ENCODE assay signal across 16 cellular contexts in the genomic region with DNA sequence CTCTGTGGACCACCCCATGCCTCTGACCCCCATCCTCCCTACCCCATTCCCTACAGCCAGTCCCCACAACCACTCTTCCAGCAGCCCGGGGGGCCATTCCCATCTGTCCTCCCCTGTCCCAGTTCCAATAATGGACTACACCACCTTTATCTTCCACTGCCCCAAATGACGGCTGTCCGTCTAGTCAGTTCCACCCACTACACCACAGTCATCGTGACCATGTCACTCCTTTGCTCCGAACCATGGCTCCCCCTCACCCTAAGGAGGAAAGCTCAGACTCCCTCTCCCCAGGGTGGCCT. TPM values are rescaled to one million over a fixed set of nuclear protein-coding genes. Genes with fewer than 3 reads are reported as not detected.
DNase-seq lines count a peak whose midpoint lies in the region; ATAC-seq, FAIRE-seq and TF ChIP-seq lines count a peak whose summit lies in the region.
"Had no signal": no experiment of that assay in that cellular context is flagged by ENCODE, and none has a peak within 500 bp of the region (broad histone marks: within the 10 kb centered on the region; RNA-seq: fewer than 3 reads in every experiment).

No MANE protein-coding gene starts in this region.

- POLR2A ChIA-PET in HepG2 (lab: Yijun Ruan, JAX) = interaction anchor here (0.9 to 2.2 kb wide), 4 partner anchors 9 to 39 kb away, joined by 3 to 13 read pairs (median 6); a partner anchor contains a TSS

- H3K9ac ChIP-seq in BLaER1 = 0 out of 2 replicates have a peak overlapping the region, but pooled peaks have one; percentile 7
- no peak overlapping the region for H3K9ac ChIP-seq in HepG2 (ENCODE audit: insufficient read depth, low read depth, low read length)

- H3K4me1 ChIP-seq in BLaER1 (peaks cover 45% of the 10 kb centered on the region), HepG2 (ENCODE audit: insufficient read depth, low read length) (peaks cover 66% of the 10 kb centered on the region)

- H3K4me3 Mint-ChIP-seq in activated T-helper 2 cell treated with anti-CD3 and anti-CD28 coated beads, Interferon-gamma antibody, Interleukin-2, Interleukin-4, amounts not matched to agents 10 μg/mL and 5 μg/mL and 100 μg/mL, durations not matched to agents 14 hours and 24 hours and 36 hours (ENCODE audit: low read depth) = no peak overlapping the region

- peak overlapping the region; percentile 5 for H3K27ac Mint-ChIP-seq in activated T-helper 2 cell treated with anti-CD3 and anti-CD28 coated beads, Interferon-gamma antibody, Interleukin-2, Interleukin-4, amounts not matched to agents 10 μg/mL and 5 μg/mL and 100 μg/mL, durations not matched to agents 14 hours and 24 hours and 36 hours

- H3K27me3 ChIP-seq in BLaER1 (no peaks in the 10 kb centered on the region), HepG2 (ENCODE audit: control insufficient read depth in 1 of 2, insufficient read depth in 2 of 2, low read length in 2 of 2) (peaks cover 0 to 2% of the 10 kb centered on the region in 2 experiments; a peak in 1 of 5 replicates), dorsolateral prefrontal cortex (no peaks in the 10 kb centered on the region)
- H3K27me3 ChIP-seq: stomach had no signal

- intact Hi-C loops in activated T-helper 2 cell treated with anti-CD3 and anti-CD28 coated beads, Interferon-gamma antibody, Interleukin-2, Interleukin-4, amounts not matched to agents 10 μg/mL and 5 μg/mL and 100 μg/mL, durations not matched to agents 14 hours and 24 hours and 36 hours (cut with micrococcal nuclease) = loop anchor here (1.0 kb wide), 1 partner anchor 33 kb away; no protein-coding TSS in a partner anchor
- intact Hi-C loops in HepG2 (cut with micrococcal nuclease; ENCODE audit: unreplicated experiment) (loop anchor here (1.0 to 10.0 kb wide), 4 partner anchors 29 to 259 kb away; a partner anchor contains a TSS), dorsolateral prefrontal cortex (cut with DNase I) (loop anchor here in 1 of 2 donors (10.0 kb wide), 2 partner anchors 49 to 129 kb away; a partner anchor contains a TSS)

- no peak for TF ChIP-seq EP300 in HepG2 (IDR thresholded peaks at IDR 0.05; ENCODE audit: low read depth in 2 of 2, low read length in 2 of 2)
- TF ChIP-seq EP300 in HepG2 (CRISPR knock-in tag; IDR thresholded peaks at IDR 0.05; ENCODE audit: borderline replicate concordance) = no peak

- no TSS peak for BruUV-seq in HepG2 (replicated peaks; lab: Mats Ljungman, UMichigan)

- H4K20me1 ChIP-seq in BLaER1 = 0 out of 2 replicates have a peak, but pooled peaks cover 9% of the 10 kb centered on the region
- no peaks in the 10 kb centered on the region for H4K20me1 ChIP-seq in HepG2 (ENCODE audit: insufficient read depth, low read length)

- FAIRE-seq in HepG2 (lab: Jason Lieb, UNC) (no peak), H54 (lab: Jason Lieb, UNC) (no peak)
- FAIRE-seq: urothelium cell line had no signal

- H3K36me3 Mint-ChIP-seq in activated T-helper 2 cell treated with anti-CD3 and anti-CD28 coated beads, Interferon-gamma antibody, Interleukin-2, Interleukin-4, amounts not matched to agents 10 μg/mL and 5 μg/mL and 100 μg/mL, durations not matched to agents 14 hours and 24 hours and 36 hours (ENCODE audit: low read depth) = peaks cover 13% of the 10 kb centered on the region

- TF ChIP-seq POLR2A in HepG2 (IDR thresholded peaks at IDR 0.05; ENCODE audit: insufficient read depth in 1 of 2, low read depth in 2 of 2, low read length in 2 of 2) = no peak
- TF ChIP-seq POLR2A in H54 (IDR thresholded peaks at IDR 0.05; ENCODE audit: low read depth, low read length) = no peak

- TF ChIP-seq CTCF in HepG2 (CRISPR knock-in tag; IDR thresholded peaks at IDR 0.05) (no peak), dorsolateral prefrontal cortex (IDR thresholded peaks at IDR 0.05 in 54 of 56, conservative IDR thresholded peaks at IDR 0.05 in 2 of 56; ENCODE audit: low read depth in 1 of 56, partially characterized antibody in 56 of 56) (no peak)

- H3K27me3 Mint-ChIP-seq in activated T-helper 2 cell treated with anti-CD3 and anti-CD28 coated beads, Interferon-gamma antibody, Interleukin-2, Interleukin-4, amounts not matched to agents 10 μg/mL and 5 μg/mL and 100 μg/mL, durations not matched to agents 14 hours and 24 hours and 36 hours (ENCODE audit: low read depth) = no peaks in the 10 kb centered on the region

- no peaks in the 10 kb centered on the region for H3K9me3 Mint-ChIP-seq in activated T-helper 2 cell treated with anti-CD3 and anti-CD28 coated beads, Interferon-gamma antibody, Interleukin-2, Interleukin-4, amounts not matched to agents 10 μg/mL and 5 μg/mL and 100 μg/mL, durations not matched to agents 14 hours and 24 hours and 36 hours

- CTCF ChIA-PET in HepG2 (lab: Yijun Ruan, JAX; ENCODE audit: low intra/inter-chr PET ratio, low total read pairs) = interaction anchor here (0.7 to 3.3 kb wide), 10 partner anchors 14 to 290 kb away, joined by 3 to 37 read pairs (median 8); a partner anchor contains a TSS

- H3K4me1 Mint-ChIP-seq in activated T-helper 2 cell treated with anti-CD3 and anti-CD28 coated beads, Interferon-gamma antibody, Interleukin-2, Interleukin-4, amounts not matched to agents 10 μg/mL and 5 μg/mL and 100 μg/mL, durations not matched to agents 14 hours and 24 hours and 36 hours (ENCODE audit: low read depth) = peaks cover 9% of the 10 kb centered on the region

- H3K4me2 ChIP-seq in BLaER1 = peak overlapping the region; percentile 65
- H3K4me2 ChIP-seq in HepG2 (ENCODE audit: low read depth, low read length) = peak overlapping the region; percentile 34; the same call in 1 of the 2 replicates

- no peaks in the 10 kb centered on the region for H3K79me2 ChIP-seq in HepG2 (ENCODE audit: insufficient read depth, low read length)

- peaks cover 6% of the 10 kb centered on the region for H3K36me3 ChIP-seq in BLaER1
- no peaks in the 10 kb centered on the region; a peak in 1 of 5 replicates for H3K36me3 ChIP-seq in HepG2 (replicated peaks in 1 of 2; ENCODE audit: control insufficient read depth in 1 of 2, insufficient read depth in 2 of 2, low read length in 2 of 2)

- H3K27ac ChIP-seq in BLaER1 (0 out of 2 replicates have a peak overlapping the region, but pooled peaks have one; percentile 10), HepG2 (ENCODE audit: extremely low read length, insufficient read depth, low read length) (no peak overlapping the region), dorsolateral prefrontal cortex (peak overlapping the region in 11 of 59 donors; percentile 0 to 66 (median 22))
- H3K27ac ChIP-seq: HL-60, stomach had no signal

- in situ Hi-C loops in HepG2 (cut with HindIII; ENCODE audit: extremely low pct_ligation_motif_present, low pct_unique_long_range_greater_than_20kb) = no loop called here

- H3K9me3 ChIP-seq in BLaER1 (no peaks in the 10 kb centered on the region), HepG2 (ENCODE audit: low read length) (no peaks in the 10 kb centered on the region)
- H3K9me3 ChIP-seq: mucosa of descending colon, stomach had no signal

- H3K4me3 ChIP-seq in BLaER1 = no peak overlapping the region
- no peak overlapping the region for H3K4me3 ChIP-seq in HepG2 (replicated peaks in 1 of 3; ENCODE audit: insufficient read depth in 1 of 3, low read depth in 2 of 3, low read length in 3 of 3)
- H3K4me3 ChIP-seq in dorsolateral prefrontal cortex = no peak overlapping the region
- H3K4me3 ChIP-seq: mucosa of descending colon, stomach had no signal

- no peak; the same call in 2 of the 3 replicates for ATAC-seq in HepG2

- 69% methylated on average over 5 of the region's 5 CpGs for WGBS in HepG2 (ENCODE audit: low lambda C conversion rate)

- no peak overlapping the region for H2AFZ ChIP-seq in HepG2 (ENCODE audit: low read length)

- no peak for TF ChIP-seq RAD21 in HepG2 (CRISPR knock-in tag; IDR thresholded peaks at IDR 0.05)

- no peak for DNase-seq in activated T-helper 2 cell treated with anti-CD3 and anti-CD28 coated beads, Interferon-gamma antibody, Interleukin-2, Interleukin-4, amounts not matched to agents 10 μg/mL and 5 μg/mL and 100 μg/mL, durations not matched to agents 14 hours and 24 hours and 36 hours (ENCODE audit: low spot score)
- DNase-seq in HepG2 (ENCODE audit: low spot score) (no peak), NCI-H345 (lab: John Stamatoyannopoulos, UW) (no peak), H54 (ENCODE audit: insufficient read length, low spot score) (no peak), dorsolateral prefrontal cortex (no peak)
- DNase-seq: activated CD4-positive, CD25-positive, alpha-beta regulatory T cell treated with anti-CD3 and anti-CD28 coated beads, Interleukin-2, amount 50 U/mL, for 72 hours; GOT3; NCI-H1048 had no signal

RNA-seq across cellular contexts. Expression of a gene that starts 15.3 kb away (rescaled TPM):
- total RNA-seq in activated T-helper 2 cell treated with anti-CD3 and anti-CD28 coated beads, Interferon-gamma antibody, Interleukin-2, Interleukin-4, amounts not matched to agents 10 μg/mL and 5 μg/mL and 100 μg/mL, durations not matched to agents 14 hours and 24 hours and 36 hours = 40.6 and 40.7 TPM in 2 replicates
- total RNA-seq in HepG2 (2016; rRNA removed; fragmentation: Illumina TruSeq; extraction: Trizol) (15.8 and 38.2 TPM in 2 replicates), dorsolateral prefrontal cortex (10 to 100 TPM; 18.3 to 46.8 (median 28.7) TPM)
- total RNA-seq in HepG2 (2016; cell fraction: cytosol; rRNA removed; fragmentation: Illumina TruSeq; extraction: Trizol; ENCODE audit: low read depth) = 1.8 and 2.5 TPM in 2 replicates
- total RNA-seq in HepG2 (2016; cell fraction: insoluble cytoplasmic fraction; rRNA removed; fragmentation: Illumina TruSeq; extraction: Trizol) = 16.2 and 31.7 TPM in 2 replicates
- 8.4 and 10.1 TPM in 2 replicates for total RNA-seq in HepG2 (2016; cell fraction: membrane; rRNA removed; fragmentation: Illumina TruSeq; extraction: Trizol)
- total RNA-seq in HepG2 (2016; cell fraction: nucleus; rRNA removed; fragmentation: Illumina TruSeq; extraction: Trizol) = 17.0 and 17.2 TPM in 2 replicates
- 12.2 and 12.8 TPM in 2 replicates for polyA plus RNA-seq in HepG2 (2011; rRNA removed)
- polyA plus RNA-seq in HepG2 (2011; cell fraction: cytosol; rRNA removed) = 8.3 and 11.7 TPM in 2 replicates
- polyA plus RNA-seq in HepG2 (2011; cell fraction: nucleus; rRNA removed) = 10.2 and 12.4 TPM in 2 replicates
- polyA plus RNA-seq in HepG2 (2012) = 7.7 and 9.5 TPM in 2 replicates
- 0.66 and 1.1 TPM in 2 replicates for polyA plus RNA-seq in HepG2 (2016; cell fraction: cytosol; fragmentation: Illumina TruSeq; extraction: Trizol; ENCODE audit: low read depth)
- 17.5 and 18.0 TPM in 2 replicates for polyA plus RNA-seq in HepG2 (2016; cell fraction: insoluble cytoplasmic fraction; fragmentation: Illumina TruSeq; extraction: Trizol; ENCODE audit: low read depth)
- polyA plus RNA-seq in HepG2 (2016; cell fraction: membrane; fragmentation: Illumina TruSeq; extraction: Trizol; ENCODE audit: low read depth) = 2.9 and 3.2 TPM in 2 replicates
- polyA plus RNA-seq in HepG2 (2016; cell fraction: nucleus; fragmentation: Illumina TruSeq; extraction: Trizol; ENCODE audit: insufficient read depth, low read depth) = 19.4 and 23.4 TPM in 2 replicates
- 46.5 and 49.0 TPM in 2 replicates for polyA minus RNA-seq in HepG2 (2011; rRNA and poly(A)+ RNA removed; ENCODE audit: low replicate concordance)
- polyA minus RNA-seq in HepG2 (2011; cell fraction: cytosol; rRNA and poly(A)+ RNA removed) = 10.5 and 12.8 TPM in 2 replicates
- polyA minus RNA-seq in HepG2 (2011; cell fraction: nucleus; rRNA and poly(A)+ RNA removed) = 10.0 and 15.5 TPM in 2 replicates

RNA-seq across cellular contexts. Expression of a gene that starts 23.0 kb away (rescaled TPM):
- not detected in 2 replicates for total RNA-seq in activated T-helper 2 cell treated with anti-CD3 and anti-CD28 coated beads, Interferon-gamma antibody, Interleukin-2, Interleukin-4, amounts not matched to agents 10 μg/mL and 5 μg/mL and 100 μg/mL, durations not matched to agents 14 hours and 24 hours and 36 hours
- total RNA-seq in HepG2 (2016; rRNA removed; fragmentation: Illumina TruSeq; extraction: Trizol) (3.2 and 3.9 TPM in 2 replicates), dorsolateral prefrontal cortex (under 1 TPM in 1 of 120 experiments, not detected in 119; 0.60 TPM)
- total RNA-seq in HepG2 (2016; cell fraction: cytosol; rRNA removed; fragmentation: Illumina TruSeq; extraction: Trizol; ENCODE audit: low read depth) = 0.30 and 0.53 TPM in 2 replicates
- total RNA-seq in HepG2 (2016; cell fraction: insoluble cytoplasmic fraction; rRNA removed; fragmentation: Illumina TruSeq; extraction: Trizol) = 1.7 and 4.2 TPM in 2 replicates
- total RNA-seq in HepG2 (2016; cell fraction: membrane; rRNA removed; fragmentation: Illumina TruSeq; extraction: Trizol) = 0.96 and 1.3 TPM in 2 replicates
- total RNA-seq in HepG2 (2016; cell fraction: nucleus; rRNA removed; fragmentation: Illumina TruSeq; extraction: Trizol) = 3.7 and 4.8 TPM in 2 replicates
- polyA plus RNA-seq in HepG2 (2011; rRNA removed) = 2.7 and 5.3 TPM in 2 replicates
- 2.4 and 2.7 TPM in 2 replicates for polyA plus RNA-seq in HepG2 (2011; cell fraction: cytosol; rRNA removed)
- 16.0 and 18.1 TPM in 2 replicates for polyA plus RNA-seq in HepG2 (2011; cell fraction: nucleus; rRNA removed)
- polyA plus RNA-seq in HepG2 (2012) = 4.3 and 7.8 TPM in 2 replicates
- 0.38 and 0.63 TPM in 2 replicates for polyA plus RNA-seq in HepG2 (2016; cell fraction: cytosol; fragmentation: Illumina TruSeq; extraction: Trizol; ENCODE audit: low read depth)
- polyA plus RNA-seq in HepG2 (2016; cell fraction: insoluble cytoplasmic fraction; fragmentation: Illumina TruSeq; extraction: Trizol; ENCODE audit: low read depth) = 1.7 and 2.0 TPM in 2 replicates
- polyA plus RNA-seq in HepG2 (2016; cell fraction: membrane; fragmentation: Illumina TruSeq; extraction: Trizol; ENCODE audit: low read depth) = 1.2 TPM in 2 replicates
- 7.5 and 8.9 TPM in 2 replicates for polyA plus RNA-seq in HepG2 (2016; cell fraction: nucleus; fragmentation: Illumina TruSeq; extraction: Trizol; ENCODE audit: insufficient read depth, low read depth)
- polyA minus RNA-seq in HepG2 (2011; rRNA and poly(A)+ RNA removed; ENCODE audit: low replicate concordance) = 0.23 and 7.1 TPM in 2 replicates
- polyA minus RNA-seq in HepG2 (2011; cell fraction: cytosol; rRNA and poly(A)+ RNA removed) = 1.1 and 2.2 TPM in 2 replicates
- polyA minus RNA-seq in HepG2 (2011; cell fraction: nucleus; rRNA and poly(A)+ RNA removed) = 2.7 and 3.3 TPM in 2 replicates
- total RNA-seq: activated CD8-positive, alpha-beta memory T cell treated with anti-CD3 and anti-CD28 coated beads for 36 hours; occipital lobe; SK-MEL-5 had no signal

RNA-seq across cellular contexts. Expression of a gene that starts 29.7 kb away (rescaled TPM):
- 1.2 and 1.8 TPM in 2 replicates for total RNA-seq in activated T-helper 2 cell treated with anti-CD3 and anti-CD28 coated beads, Interferon-gamma antibody, Interleukin-2, Interleukin-4, amounts not matched to agents 10 μg/mL and 5 μg/mL and 100 μg/mL, durations not matched to agents 14 hours and 24 hours and 36 hours
- 0.80 and 1.0 TPM in 2 replicates for total RNA-seq in HepG2 (2016; rRNA removed; fragmentation: Illumina TruSeq; extraction: Trizol)
- not detected in 2 replicates for total RNA-seq in HepG2 (2016; cell fraction: cytosol; rRNA removed; fragmentation: Illumina TruSeq; extraction: Trizol; ENCODE audit: low read depth)
- 0.49 and 1.3 TPM in 2 replicates for total RNA-seq in HepG2 (2016; cell fraction: insoluble cytoplasmic fraction; rRNA removed; fragmentation: Illumina TruSeq; extraction: Trizol)
- 0.21 and 0.34 TPM in 2 replicates for total RNA-seq in HepG2 (2016; cell fraction: membrane; rRNA removed; fragmentation: Illumina TruSeq; extraction: Trizol)
- total RNA-seq in HepG2 (2016; cell fraction: nucleus; rRNA removed; fragmentation: Illumina TruSeq; extraction: Trizol) = 0.68 and 0.75 TPM in 2 replicates
- 1.1 TPM in 2 replicates for polyA plus RNA-seq in HepG2 (2011; rRNA removed)
- 0.95 and 1.5 TPM in 2 replicates for polyA plus RNA-seq in HepG2 (2011; cell fraction: cytosol; rRNA removed)
- 2.5 and 3.2 TPM in 2 replicates for polyA plus RNA-seq in HepG2 (2011; cell fraction: nucleus; rRNA removed)
- polyA plus RNA-seq in HepG2 (2012) = 0.30 and 0.93 TPM in 2 replicates
- 0.19 and 0.25 TPM in 2 replicates for polyA plus RNA-seq in HepG2 (2016; cell fraction: cytosol; fragmentation: Illumina TruSeq; extraction: Trizol; ENCODE audit: low read depth)
- 0.72 and 1.1 TPM in 2 replicates for polyA plus RNA-seq in HepG2 (2016; cell fraction: insoluble cytoplasmic fraction; fragmentation: Illumina TruSeq; extraction: Trizol; ENCODE audit: low read depth)
- 0.26 and 0.29 TPM in 2 replicates for polyA plus RNA-seq in HepG2 (2016; cell fraction: membrane; fragmentation: Illumina TruSeq; extraction: Trizol; ENCODE audit: low read depth)
- 1.2 and 1.5 TPM in 2 replicates for polyA plus RNA-seq in HepG2 (2016; cell fraction: nucleus; fragmentation: Illumina TruSeq; extraction: Trizol; ENCODE audit: insufficient read depth, low read depth)
- polyA minus RNA-seq in HepG2 (2011; rRNA and poly(A)+ RNA removed; ENCODE audit: low replicate concordance) = 0.16 and 1.7 TPM in 2 replicates
- polyA minus RNA-seq in HepG2 (2011; cell fraction: cytosol; rRNA and poly(A)+ RNA removed) = 1.1 TPM in 1 of 2 replicates, not detected in the other
- 0.37 and 0.90 TPM in 2 replicates for polyA minus RNA-seq in HepG2 (2011; cell fraction: nucleus; rRNA and poly(A)+ RNA removed)
- total RNA-seq in dorsolateral prefrontal cortex = 10 to 100 TPM in 2 of 120 experiments, 1 to 10 TPM in 108, under 1 TPM in 10; 0.55 to 13.8 (median 2.0) TPM
- total RNA-seq: SK-MEL-5 had no signal

RNA-seq across cellular contexts. Expression of a gene that starts 38.6 kb away (rescaled TPM):
- 161 and 165 TPM in 2 replicates for total RNA-seq in activated T-helper 2 cell treated with anti-CD3 and anti-CD28 coated beads, Interferon-gamma antibody, Interleukin-2, Interleukin-4, amounts not matched to agents 10 μg/mL and 5 μg/mL and 100 μg/mL, durations not matched to agents 14 hours and 24 hours and 36 hours
- total RNA-seq in HepG2 (2016; rRNA removed; fragmentation: Illumina TruSeq; extraction: Trizol) = 157 and 174 TPM in 2 replicates
- 112 and 125 TPM in 2 replicates for total RNA-seq in HepG2 (2016; cell fraction: cytosol; rRNA removed; fragmentation: Illumina TruSeq; extraction: Trizol; ENCODE audit: low read depth)
- total RNA-seq in HepG2 (2016; cell fraction: insoluble cytoplasmic fraction; rRNA removed; fragmentation: Illumina TruSeq; extraction: Trizol) = 157 and 172 TPM in 2 replicates
- total RNA-seq in HepG2 (2016; cell fraction: membrane; rRNA removed; fragmentation: Illumina TruSeq; extraction: Trizol) = 121 and 136 TPM in 2 replicates
- total RNA-seq in HepG2 (2016; cell fraction: nucleus; rRNA removed; fragmentation: Illumina TruSeq; extraction: Trizol) = 52.6 and 58.0 TPM in 2 replicates
- 293 and 323 TPM in 2 replicates for polyA plus RNA-seq in HepG2 (2011; rRNA removed)
- polyA plus RNA-seq in HepG2 (2011; cell fraction: cytosol; rRNA removed) = 297 and 385 TPM in 2 replicates
- 155 and 174 TPM in 2 replicates for polyA plus RNA-seq in HepG2 (2011; cell fraction: nucleus; rRNA removed)
- 123 and 148 TPM in 2 replicates for polyA plus RNA-seq in HepG2 (2012)
- 115 and 148 TPM in 2 replicates for polyA plus RNA-seq in HepG2 (2016; cell fraction: cytosol; fragmentation: Illumina TruSeq; extraction: Trizol; ENCODE audit: low read depth)
- 172 and 184 TPM in 2 replicates for polyA plus RNA-seq in HepG2 (2016; cell fraction: insoluble cytoplasmic fraction; fragmentation: Illumina TruSeq; extraction: Trizol; ENCODE audit: low read depth)
- 126 and 141 TPM in 2 replicates for polyA plus RNA-seq in HepG2 (2016; cell fraction: membrane; fragmentation: Illumina TruSeq; extraction: Trizol; ENCODE audit: low read depth)
- polyA plus RNA-seq in HepG2 (2016; cell fraction: nucleus; fragmentation: Illumina TruSeq; extraction: Trizol; ENCODE audit: insufficient read depth, low read depth) = 111 and 112 TPM in 2 replicates
- polyA minus RNA-seq in HepG2 (2011; rRNA and poly(A)+ RNA removed; ENCODE audit: low replicate concordance) = 172 and 255 TPM in 2 replicates
- polyA minus RNA-seq in HepG2 (2011; cell fraction: cytosol; rRNA and poly(A)+ RNA removed) = 61.5 and 83.0 TPM in 2 replicates
- polyA minus RNA-seq in HepG2 (2011; cell fraction: nucleus; rRNA and poly(A)+ RNA removed) = 19.1 and 27.6 TPM in 2 replicates
- 10 to 100 TPM; 52.1 to 95.9 (median 74.6) TPM for total RNA-seq in dorsolateral prefrontal cortex

RNA-seq across cellular contexts. Expression of a gene that starts 39.7 kb away (rescaled TPM):
- 35.3 and 36.8 TPM in 2 replicates for total RNA-seq in activated T-helper 2 cell treated with anti-CD3 and anti-CD28 coated beads, Interferon-gamma antibody, Interleukin-2, Interleukin-4, amounts not matched to agents 10 μg/mL and 5 μg/mL and 100 μg/mL, durations not matched to agents 14 hours and 24 hours and 36 hours
- 35.1 and 63.8 TPM in 2 replicates for total RNA-seq in HepG2 (2016; rRNA removed; fragmentation: Illumina TruSeq; extraction: Trizol)
- 12.7 and 15.0 TPM in 2 replicates for total RNA-seq in HepG2 (2016; cell fraction: cytosol; rRNA removed; fragmentation: Illumina TruSeq; extraction: Trizol; ENCODE audit: low read depth)
- 29.8 and 64.2 TPM in 2 replicates for total RNA-seq in HepG2 (2016; cell fraction: insoluble cytoplasmic fraction; rRNA removed; fragmentation: Illumina TruSeq; extraction: Trizol)
- total RNA-seq in HepG2 (2016; cell fraction: membrane; rRNA removed; fragmentation: Illumina TruSeq; extraction: Trizol) = 28.1 and 29.2 TPM in 2 replicates
- total RNA-seq in HepG2 (2016; cell fraction: nucleus; rRNA removed; fragmentation: Illumina TruSeq; extraction: Trizol) = 66.6 and 67.9 TPM in 2 replicates
- polyA plus RNA-seq in HepG2 (2011; rRNA removed) = 50.6 and 69.7 TPM in 2 replicates
- 53.6 and 111 TPM in 2 replicates for polyA plus RNA-seq in HepG2 (2011; cell fraction: cytosol; rRNA removed)
- 91.0 and 105 TPM in 2 replicates for polyA plus RNA-seq in HepG2 (2011; cell fraction: nucleus; rRNA removed)
- 35.0 and 38.8 TPM in 2 replicates for polyA plus RNA-seq in HepG2 (2012)
- 8.2 and 8.4 TPM in 2 replicates for polyA plus RNA-seq in HepG2 (2016; cell fraction: cytosol; fragmentation: Illumina TruSeq; extraction: Trizol; ENCODE audit: low read depth)
- 34.3 and 41.4 TPM in 2 replicates for polyA plus RNA-seq in HepG2 (2016; cell fraction: insoluble cytoplasmic fraction; fragmentation: Illumina TruSeq; extraction: Trizol; ENCODE audit: low read depth)
- polyA plus RNA-seq in HepG2 (2016; cell fraction: membrane; fragmentation: Illumina TruSeq; extraction: Trizol; ENCODE audit: low read depth) = 23.2 and 23.5 TPM in 2 replicates
- polyA plus RNA-seq in HepG2 (2016; cell fraction: nucleus; fragmentation: Illumina TruSeq; extraction: Trizol; ENCODE audit: insufficient read depth, low read depth) = 90.2 and 93.4 TPM in 2 replicates
- polyA minus RNA-seq in HepG2 (2011; rRNA and poly(A)+ RNA removed; ENCODE audit: low replicate concordance) = 57.1 and 105 TPM in 2 replicates
- 38.1 and 44.7 TPM in 2 replicates for polyA minus RNA-seq in HepG2 (2011; cell fraction: cytosol; rRNA and poly(A)+ RNA removed)
- 58.2 and 81.7 TPM in 2 replicates for polyA minus RNA-seq in HepG2 (2011; cell fraction: nucleus; rRNA and poly(A)+ RNA removed)
- 10 to 100 TPM; 22.8 to 59.4 (median 39.9) TPM for total RNA-seq in dorsolateral prefrontal cortex
